ENCODE assay signal across 8 cellular contexts in genomic region chr12:87848248-87848868, GRCh38.
A peak's percentile ranks its signal among the peaks of the same experiment; 100 is the strongest.
DNase-seq lines count a peak whose midpoint lies in the region; ATAC-seq, FAIRE-seq and TF ChIP-seq lines count a peak whose summit lies in the region.

No MANE protein-coding gene starts in this region.

- DNase-seq in GM12864 (ENCODE audit: low read depth) (peak; percentile 21), NCI-H2029 (lab: John Stamatoyannopoulos, UW) (peak; percentile 40), germinal center (ENCODE audit: low spot score) (peak; percentile 23), retinal pigment epithelial cell (ENCODE audit: low read depth) (peak; percentile 37)
- DNase-seq in activated effector memory CD4-positive, alpha-beta T cell treated with Interleukin-2 at 50 U/mL for 16 hours = no peak

- H3K4me3 ChIP-seq in GM12864 (ENCODE audit: low read depth, low read length) (no peak overlapping the region), retinal pigment epithelial cell (ENCODE audit: low read length) (no peak overlapping the region)

- FAIRE-seq in TTC549 (lab: Jason Lieb, UNC) = peak; percentile 77

- TF ChIP-seq CTCF in 22Rv1 (IDR thresholded peaks at IDR 0.05) (peak; percentile 95), GM12864 (IDR thresholded peaks at IDR 0.05; ENCODE audit: low read depth, low read length, missing control alignments) (peak; percentile 73), retinal pigment epithelial cell (conservative IDR thresholded peaks at IDR 0.05; ENCODE audit: low read depth, low read length) (peak; percentile 67)

- no peak overlapping the region for H3K27ac ChIP-seq in 22Rv1

- ATAC-seq in HG02885 (IDR thresholded peaks at IDR 0.05; ENCODE audit: poor library complexity, unreplicated experiment) = peak; percentile 80
